ENCODE assay signal across 17 cellular contexts in genomic region chr5:68193481-68194036, GRCh38. TPM values are rescaled to one million over a fixed set of nuclear protein-coding genes. Genes with fewer than 3 reads are reported as not detected.
DNase-seq lines count a peak whose midpoint lies in the region; ATAC-seq and TF ChIP-seq lines count a peak whose summit lies in the region.
"Had no signal": no experiment of that assay in that cellular context is flagged by ENCODE, and none has a peak within 500 bp of the region (broad histone marks: within the 10 kb centered on the region; RNA-seq: fewer than 3 reads in every experiment).

No MANE protein-coding gene starts in this region.

- no peak overlapping the region for H3K18ac ChIP-seq in mesenchymal stem cell (ENCODE audit: low read depth in 1 of 2, low read length in 2 of 2)

- H2BK12ac ChIP-seq in mesenchymal stem cell (ENCODE audit: low read length in 2 of 2): no peak overlapping the region

- H3K9me2 ChIP-seq in DOHH2 (replicated peaks; ENCODE audit: control insufficient read depth, low read length): no peaks in the 10 kb centered on the region

- no peaks in the 10 kb centered on the region for H3K27me3 ChIP-seq in DOHH2 (ENCODE audit: control insufficient read depth, low read length)
- H3K27me3 ChIP-seq in mesenchymal stem cell (ENCODE audit: control insufficient read depth in 1 of 2, insufficient read depth in 1 of 2, low read length in 2 of 2): no peaks in the 10 kb centered on the region
- H3K27me3 ChIP-seq: BE2C had no signal

- H3K79me2 ChIP-seq in DOHH2 (ENCODE audit: control insufficient read depth, low read length): no peaks in the 10 kb centered on the region

- H3K14ac ChIP-seq in mesenchymal stem cell (ENCODE audit: low read length in 2 of 2): no peak overlapping the region

- H3K4ac ChIP-seq in mesenchymal stem cell (ENCODE audit: low read depth in 1 of 2, low read length in 2 of 2): no peak overlapping the region

- no peak overlapping the region for H2BK5ac ChIP-seq in mesenchymal stem cell (ENCODE audit: low read depth, low read length, poor library complexity, severe bottlenecking)

- peak overlapping the region; percentile 35 for H2AK5ac ChIP-seq in mesenchymal stem cell (ENCODE audit: low read length, severe bottlenecking)

- H3K4me1 ChIP-seq in DOHH2 (ENCODE audit: control insufficient read depth, low read length): peaks cover 32% of the 10 kb centered on the region
- H3K4me1 ChIP-seq in mesenchymal stem cell (ENCODE audit: control insufficient read depth, insufficient read depth, low read depth, low read length): peaks cover 7% of the 10 kb centered on the region
- H3K4me1 ChIP-seq: BE2C had no signal

- H4K91ac ChIP-seq in mesenchymal stem cell (ENCODE audit: low read length): no peak overlapping the region

- 58% methylated on average over 3 of the region's 3 CpGs for WGBS in mesenchymal stem cell

- no peak overlapping the region for H3K27ac ChIP-seq in DOHH2 (ENCODE audit: low read depth, low read length)
- peak overlapping the region; percentile 40 for H3K27ac ChIP-seq in epithelial cell of prostate
- H3K27ac ChIP-seq in mesenchymal stem cell (ENCODE audit: low read length, poor library complexity, severe bottlenecking): no peak overlapping the region

- peak; percentile 78 for DNase-seq in RPMI8226
- peak; percentile 26 for DNase-seq in epithelial cell of prostate (ENCODE audit: low read depth, low spot score)
- DNase-seq in mesenchymal stem cell: no peak
- no peak for DNase-seq in ureter (ENCODE audit: low spot score)
- DNase-seq in stimulated activated CD4-positive, alpha-beta T cell treated with anti-CD3 and anti-CD28 coated beads, Interleukin-12 subunit alpha, Interleukin-12 subunit beta, amount 100 ng/mL, for 4 hours: no peak
- no peak for DNase-seq in NCI-H1930 (lab: John Stamatoyannopoulos, UW)
- DNase-seq: activated CD4-positive, alpha-beta memory T cell treated with anti-CD3 and anti-CD28 coated beads for 36 hours; activated gamma-delta T cell; BE2C; EL; PC-3; stimulated activated CD4-positive, alpha-beta T cell treated with anti-CD3 and anti-CD28 coated beads, Interleukin-4, amount 100 ng/mL, for 1 hour; stimulated activated naive CD4-positive, alpha-beta T cell; T-helper 1 cell had no signal

- H3K9ac ChIP-seq in mesenchymal stem cell (ENCODE audit: low read length): no peak overlapping the region

- H3K79me1 ChIP-seq in mesenchymal stem cell (replicated peaks; ENCODE audit: low read length, poor library complexity, severe bottlenecking): no peaks in the 10 kb centered on the region

- no peaks in the 10 kb centered on the region for H4K20me1 ChIP-seq in DOHH2 (ENCODE audit: control insufficient read depth, insufficient read depth, low read depth, low read length)

- H3K4me2 ChIP-seq in DOHH2 (ENCODE audit: low read length): peak overlapping the region; percentile 32
- no peak overlapping the region for H3K4me2 ChIP-seq in mesenchymal stem cell (ENCODE audit: low read length, poor library complexity, severe bottlenecking)

- H3K4me3 ChIP-seq in DOHH2 (ENCODE audit: low read length) (no peak overlapping the region), mesenchymal stem cell (ENCODE audit: insufficient read depth in 1 of 2, low read depth in 1 of 2, low read length in 2 of 2) (no peak overlapping the region)
- H3K4me3 ChIP-seq: HAP-1 had no signal

- H4K8ac ChIP-seq in mesenchymal stem cell (ENCODE audit: low read length): no peak overlapping the region

- H2BK120ac ChIP-seq in mesenchymal stem cell (ENCODE audit: low read depth, low read length): no peak overlapping the region

- no peak for TF ChIP-seq CTCF in DOHH2 (IDR thresholded peaks at IDR 0.05; ENCODE audit: low read depth, low read length, poor library complexity, severe bottlenecking)

- H2BK15ac ChIP-seq in mesenchymal stem cell (ENCODE audit: low read depth, poor library complexity, severe bottlenecking): no peak overlapping the region

- H3K36me3 ChIP-seq in DOHH2 (ENCODE audit: control insufficient read depth, low read length) (no peaks in the 10 kb centered on the region), mesenchymal stem cell (ENCODE audit: control insufficient read depth in 1 of 2, insufficient read depth in 2 of 2, low read depth in 1 of 2, low read length in 2 of 2) (no peaks in the 10 kb centered on the region)
- H3K36me3 ChIP-seq: BE2C, HAP-1 had no signal

- ATAC-seq in GM21723 (IDR thresholded peaks at IDR 0.05; ENCODE audit: unreplicated experiment): no peak
- ATAC-seq: PC-3 had no signal

- H3F3A ChIP-seq in DOHH2 (ENCODE audit: control insufficient read depth, insufficient read depth): no peaks in the 10 kb centered on the region

- H3K23ac ChIP-seq in mesenchymal stem cell (ENCODE audit: low read length in 2 of 2): no peak overlapping the region

- no peaks in the 10 kb centered on the region for H3K9me3 ChIP-seq in DOHH2 (ENCODE audit: control insufficient read depth, insufficient read depth, low read length)
- H3K9me3 ChIP-seq in mesenchymal stem cell (ENCODE audit: control insufficient read depth, low read length): no peaks in the 10 kb centered on the region
- H3K9me3 ChIP-seq: BE2C, HAP-1 had no signal

- no peak overlapping the region for H2AFZ ChIP-seq in mesenchymal stem cell (ENCODE audit: low read depth, low read length)

RNA-seq across cellular contexts. Expression of gene PIK3R1, which starts 22.0 kb away (rescaled TPM):
- polyA plus RNA-seq in mesenchymal stem cell (2013, experiment 1 of 2): 33.8 TPM
- polyA plus RNA-seq in mesenchymal stem cell (2013, experiment 2 of 2): 33.1 TPM
- 185 TPM for total RNA-seq in ureter

Comparison
In these comparisons a context has a peak if more than half of its experiments do, and no peak if none do; other contexts are left out.
1. DNase-seq: peak in RPMI8226 (single experiment) and epithelial cell of prostate (single experiment); none in mesenchymal stem cell (single experiment), ureter (single experiment), stimulated activated CD4-positive, alpha-beta T cell treated with anti-CD3 and anti-CD28 coated beads, Interleukin-12 subunit alpha, Interleukin-12 subunit beta, amount 100 ng/mL, for 4 hours (single experiment) and NCI-H1930 (0 of 2).